ENCODE assay signal across 12 cellular contexts in genomic region chr3:22371592-22372291, GRCh38.
DNase-seq lines count a peak whose midpoint lies in the region; ATAC-seq and TF ChIP-seq lines count a peak whose summit lies in the region.
"Had no signal": no experiment of that assay in that cellular context is flagged by ENCODE, and none has a peak within 500 bp of the region (broad histone marks: within the 10 kb centered on the region; RNA-seq: fewer than 3 reads in every experiment).

No MANE protein-coding gene starts in this region.

- H3K9me3 ChIP-seq in WERI-Rb-1 (ENCODE audit: severe bottlenecking): no peaks in the 10 kb centered on the region

- H3K27ac ChIP-seq in WERI-Rb-1: no peak overlapping the region

- H3K27me3 ChIP-seq in WERI-Rb-1 (ENCODE audit: insufficient read depth, low read depth, severe bottlenecking): peaks cover 16% of the 10 kb centered on the region

- DNase-seq in G401 (ENCODE audit: low spot score) (peak; percentile 71), astrocyte of the cerebellum (ENCODE audit: low read depth) (no peak), iPS DF 19.7 (ENCODE audit: low read depth, low spot score) (peak; percentile 30), retinal pigment epithelial cell (ENCODE audit: low read depth) (no peak), WERI-Rb-1 (no peak), AG08396 (ENCODE audit: low spot score) (no peak), NCI-H524 treated with DMSO at 0.1 percent for 48 hours (lab: John Stamatoyannopoulos, UW) (no peak)
- DNase-seq: CD8-positive, alpha-beta T cell; effector memory CD8-positive, alpha-beta T cell; NCI-H2171 had no signal

- H3K36me3 ChIP-seq in WERI-Rb-1: no peaks in the 10 kb centered on the region

- no peak for TF ChIP-seq CTCF in astrocyte of the cerebellum (IDR thresholded peaks at IDR 0.05; ENCODE audit: low read depth, low read length, missing control alignments)
- TF ChIP-seq CTCF in retinal pigment epithelial cell (conservative IDR thresholded peaks at IDR 0.05; ENCODE audit: low read depth, low read length): no peak
- TF ChIP-seq CTCF in WERI-Rb-1 (IDR thresholded peaks at IDR 0.05; ENCODE audit: low read depth, low read length): no peak

- in situ Hi-C loops in G401 (cut with HindIII; ENCODE audit: low sequenced_read_pairs): no loop called here
- in situ Hi-C loops in astrocyte of the cerebellum (cut with HindIII; ENCODE audit: low sequenced_read_pairs): no loop called here

- H3K4me3 ChIP-seq in astrocyte of the cerebellum (ENCODE audit: low read depth, low read length) (peak overlapping the region; percentile 47), retinal pigment epithelial cell (ENCODE audit: low read length) (peak overlapping the region; percentile 54), WERI-Rb-1 (ENCODE audit: low read depth, low read length) (no peak overlapping the region)

- no peak for ATAC-seq in GM18873 (IDR thresholded peaks at IDR 0.05; ENCODE audit: low FRiP score, unreplicated experiment)
- ATAC-seq: activated CD4-positive, CD25-positive, alpha-beta regulatory T cell treated with anti-CD3 and anti-CD28 coated beads, Interleukin-2, amount 50 U/mL, for 24 hours; CD8-positive, alpha-beta T cell; effector memory CD8-positive, alpha-beta T cell had no signal

Comparison
In these comparisons a context has a peak if more than half of its experiments do, and no peak if none do; other contexts are left out.
1. DNase-seq: peak in G401 (single experiment) and iPS DF 19.7 (single experiment); none in astrocyte of the cerebellum (single experiment), retinal pigment epithelial cell (single experiment), WERI-Rb-1 (single experiment), AG08396 (single experiment) and NCI-H524 treated with DMSO at 0.1 percent for 48 hours (single experiment).